In genomic region chr1:227368009-227368408, GRCh38 we compare ENCODE assay signal across 3 cellular contexts.
TF ChIP-seq lines count a peak whose summit lies in the region.

No MANE protein-coding gene starts in this region.

TF ChIP-seq in HEK293, 187 proteins besides CTCF, POLR2A, EP300 and RAD21 (continued from another document):
- no peak for TF ChIP-seq ZSCAN18 (tag by site-specific recombination; IDR thresholded peaks at IDR 0.05)
TF ChIP-seq in HEK293: peak in this region for 1.

TF ChIP-seq in WTC11, 78 proteins besides CTCF, POLR2A, EP300 and RAD21 (continued from another document):
- TF ChIP-seq ZSCAN18 (CRISPR knock-in tag; IDR thresholded peaks at IDR 0.05): no peak
- TF ChIP-seq ZBTB43 (CRISPR knock-in tag; IDR thresholded peaks at IDR 0.05): no peak

TF ChIP-seq in K562, 482 proteins besides CTCF, POLR2A, EP300 and RAD21 (continued from another document):
- TF ChIP-seq ATF3 (IDR thresholded peaks at IDR 0.05): no peak
- no peak for TF ChIP-seq ATF3 (CRISPR knock-in tag; conservative IDR thresholded peaks at IDR 0.05)
